In genomic region chr7:29127527-29127926, GRCh38 we compare ENCODE assay signal across 1 cellular context.
TF ChIP-seq lines count a peak whose summit lies in the region.

No MANE protein-coding gene starts in this region.

TF ChIP-seq in neural cell, 6 proteins besides CTCF, POLR2A, EP300 and RAD21 (continued from another document):
- TF ChIP-seq SMC3 (conservative IDR thresholded peaks at IDR 0.05; ENCODE audit: poor library complexity) = no peak
- TF ChIP-seq POLR2AphosphoS5 (IDR thresholded peaks at IDR 0.05) = no peak
